ENCODE assay signal across 25 cellular contexts in the genomic region with DNA sequence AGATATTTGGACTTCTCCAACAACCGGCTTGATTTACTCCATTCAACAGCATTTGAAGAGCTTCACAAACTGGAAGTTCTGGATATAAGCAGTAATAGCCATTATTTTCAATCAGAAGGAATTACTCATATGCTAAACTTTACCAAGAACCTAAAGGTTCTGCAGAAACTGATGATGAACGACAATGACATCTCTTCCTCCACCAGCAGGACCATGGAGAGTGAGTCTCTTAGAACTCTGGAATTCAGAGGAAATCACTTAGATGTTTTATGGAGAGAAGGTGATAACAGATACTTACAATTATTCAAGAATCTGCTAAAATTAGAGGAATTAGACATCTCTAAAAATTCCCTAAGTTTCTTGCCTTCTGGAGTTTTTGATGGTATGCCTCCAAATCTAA. TPM values are rescaled to one million over a fixed set of nuclear protein-coding genes. Genes with fewer than 3 reads are reported as not detected.
"Had no signal": no experiment of that assay in that cellular context is flagged by ENCODE, and none has a peak within 500 bp of the region (broad histone marks: within the 10 kb centered on the region; RNA-seq: fewer than 3 reads in every experiment).

No MANE protein-coding gene starts in this region.

- ATAC-seq: Panc1, PC-3 had no signal

- H3K27ac ChIP-seq: RWPE1 had no signal

- DNase-seq: Kasumi-1, KG1, MV-4-11, NCI-H1048, NCI-H1105, NCI-H1417, NCI-H1436 treated with DMSO at 0.1 percent for 48 hours, NCI-H1694, NCI-H187 treated with DMSO at 0.1 percent for 48 hours, NCI-H2029 treated with DMSO at 0.1 percent for 48 hours, NCI-H2107, NCI-H2227 treated with DMSO at 0.1 percent for 48 hours, NCI-H524, NCI-H526 treated with DMSO at 0.1 percent for 48 hours, NCI-H748 treated with DMSO at 0.1 percent for 48 hours, PC-3, SHP77 had no signal

RNA-seq across cellular contexts. Expression of gene TLR8, which starts 19.3 kb away (rescaled TPM):
- total RNA-seq: HT-29; M059J; NCI-H460; OCI-LY7; PC-3; SK-MEL-5; T-helper 1 cell treated with Interleukin-12 subunit alpha and Interleukin-12 subunit beta and Interleukin-4 antibody, amounts not matched to agents 30 ng/mL and 1 ng/mL, for 36 hours had no signal

RNA-seq across cellular contexts. Expression of gene TLR7, which starts 20.3 kb away (rescaled TPM):
- total RNA-seq: HT-29, M059J, NCI-H460, PC-3, SK-MEL-5 had no signal
